22 cellular contexts compared by ENCODE assay signal in genomic region chr14:90088160-90088559, GRCh38. TPM values are rescaled to one million over a fixed set of nuclear protein-coding genes. Genes with fewer than 3 reads are reported as not detected.
"Had no signal": no experiment of that assay in that cellular context is flagged by ENCODE, and none has a peak within 500 bp of the region (broad histone marks: within the 10 kb centered on the region; RNA-seq: fewer than 3 reads in every experiment).

No MANE protein-coding gene starts in this region.

- ATAC-seq: naive thymus-derived CD8-positive, alpha-beta T cell; stimulated activated effector memory CD8-positive, alpha-beta T cell treated with anti-CD3 and anti-CD28 coated beads, Interleukin-12 subunit alpha, Interleukin-12 subunit beta, amount 100 ng/mL, for 72 hours; stimulated activated naive CD8-positive, alpha-beta T cell treated with anti-CD3 and anti-CD28 coated beads, Interleukin-15, Interleukin-2, amounts not matched to agents 100 U/mL and 50 U/mL, for 24 hours had no signal

- DNase-seq: colonic mucosa; effector CD4-positive, alpha-beta T cell; endodermal cell; kidney; naive thymus-derived CD8-positive, alpha-beta T cell; stimulated activated CD4-positive, alpha-beta T cell treated with anti-CD3 and anti-CD28 coated beads, Interleukin-4, amount 100 ng/mL, for 1 hour; stimulated activated CD8-positive, alpha-beta memory T cell treated with anti-CD3 and anti-CD28 coated beads, Interleukin-4, amount 100 ng/mL, for 48 hours; stimulated activated naive CD8-positive, alpha-beta T cell treated with anti-CD3 and anti-CD28 coated beads, Interleukin-15, Interleukin-2, amounts not matched to agents 100 U/mL and 50 U/mL, for 24 hours; upper lobe of right lung had no signal

- H3K4me1 ChIP-seq: colonic mucosa, suprapubic skin, tibial nerve, upper lobe of right lung had no signal

- H3K27ac ChIP-seq: colonic mucosa, neutrophil, suprapubic skin, tibial nerve, upper lobe of right lung, vagina had no signal

- H3K36me3 ChIP-seq: colonic mucosa, neutrophil, right atrium auricular region, suprapubic skin, tibial nerve, upper lobe of right lung, vagina had no signal

- H3K27me3 ChIP-seq: colonic mucosa, right atrium auricular region, suprapubic skin, tibial nerve, vagina had no signal

- H3K9me3 ChIP-seq: colonic mucosa, neutrophil, right atrium auricular region, suprapubic skin, tibial nerve, upper lobe of right lung, vagina had no signal

- H3K4me3 ChIP-seq: colonic mucosa, right atrium auricular region, smooth muscle cell, suprapubic skin, tibial nerve, upper lobe of right lung, vagina had no signal

RNA-seq across cellular contexts. Expression of gene KCNK13, which starts 26.4 kb away (rescaled TPM):
- total RNA-seq: dermis microvascular lymphatic vessel endothelial cell; endothelial cell of umbilical vein; glomerular endothelial cell; lung microvascular endothelial cell; naive thymus-derived CD8-positive, alpha-beta T cell; osteocyte; pulmonary artery endothelial cell; vagina had no signal
- polyA plus RNA-seq: endothelial cell of umbilical vein; naive thymus-derived CD8-positive, alpha-beta T cell; smooth muscle cell had no signal
